In genomic region chrX:8987672-8988250, GRCh38 we compare ENCODE assay signal across 12 cellular contexts. TPM values are rescaled to one million over a fixed set of nuclear protein-coding genes. Genes with fewer than 3 reads are reported as not detected.
DNase-seq lines count a peak whose midpoint lies in the region; TF ChIP-seq lines count a peak whose summit lies in the region.
"Had no signal": no experiment of that assay in that cellular context is flagged by ENCODE, and none has a peak within 500 bp of the region (broad histone marks: within the 10 kb centered on the region; RNA-seq: fewer than 3 reads in every experiment).

No MANE protein-coding gene starts in this region.

- H3K4me3 ChIP-seq in esophagus (ENCODE audit: low read depth in 1 of 2, low read length in 2 of 2) (no peak overlapping the region), thymus (ENCODE audit: low read length) (no peak overlapping the region), suprapubic skin (no peak overlapping the region), uterus (no peak overlapping the region)
- H3K4me3 ChIP-seq: adrenal gland, BLaER1, left lung had no signal

- H3K4me1 ChIP-seq in esophagus (ENCODE audit: control insufficient read depth in 2 of 2, insufficient read depth in 2 of 2, low read length in 1 of 2) (peaks cover 0 to 5% of the 10 kb centered on the region in 2 donors), thymus (ENCODE audit: control insufficient read depth, insufficient read depth, low read length) (peaks cover 7% of the 10 kb centered on the region), suprapubic skin (no peaks in the 10 kb centered on the region), uterus (no peaks in the 10 kb centered on the region)
- H3K4me1 ChIP-seq: adrenal gland, left lung had no signal

- TF ChIP-seq EP300 in suprapubic skin (IDR thresholded peaks at IDR 0.05): no peak

- TF ChIP-seq CTCF in suprapubic skin (IDR thresholded peaks at IDR 0.05) (no peak), uterus (IDR thresholded peaks at IDR 0.05) (no peak)

- H3K27ac ChIP-seq in esophagus (ENCODE audit: low read depth in 2 of 2, low read length in 1 of 2) (peak overlapping the region; percentile 81 to 89), thymus (ENCODE audit: low read depth) (peak overlapping the region; percentile 52), suprapubic skin (no peak overlapping the region), substantia nigra (ENCODE audit: low read depth, low read length, poor library complexity, severe bottlenecking) (no peak overlapping the region), uterus (no peak overlapping the region)
- H3K27ac ChIP-seq: adrenal gland, BLaER1, left lung had no signal

- no peaks in the 10 kb centered on the region for H3K36me3 ChIP-seq in esophagus (ENCODE audit: control insufficient read depth in 2 of 2, insufficient read depth in 2 of 2, low read length in 1 of 2)
- H3K36me3 ChIP-seq in thymus (ENCODE audit: control insufficient read depth, insufficient read depth): no peaks in the 10 kb centered on the region
- no peaks in the 10 kb centered on the region for H3K36me3 ChIP-seq in suprapubic skin
- H3K36me3 ChIP-seq in uterus: no peaks in the 10 kb centered on the region
- H3K36me3 ChIP-seq: adrenal gland, BLaER1, left lung had no signal

- intact Hi-C loops in uterus (cut with DNase I; ENCODE audit: low total_unique reads): no loop called here

- no peak for TF ChIP-seq POLR2A in suprapubic skin (IDR thresholded peaks at IDR 0.05)
- no peak for TF ChIP-seq POLR2A in uterus (IDR thresholded peaks at IDR 0.05)

- WGBS in esophagus, 2 donors: 53 to 56% methylated on average over 6 of the region's 6 CpGs
- WGBS in thymus: 57% methylated on average over 6 of the region's 6 CpGs
- WGBS in suprapubic skin: 81% methylated on average over 2 of the region's 6 CpGs

- H3K9me3 ChIP-seq in esophagus (ENCODE audit: control insufficient read depth in 2 of 2, insufficient read depth in 1 of 2, low read depth in 1 of 2, low read length in 1 of 2) (no peaks in the 10 kb centered on the region), thymus (ENCODE audit: control insufficient read depth) (no peaks in the 10 kb centered on the region), suprapubic skin (no peaks in the 10 kb centered on the region), uterus (no peaks in the 10 kb centered on the region)
- H3K9me3 ChIP-seq: adrenal gland, BLaER1, left lung had no signal

- H3K27me3 ChIP-seq in esophagus (ENCODE audit: control insufficient read depth in 1 of 2, insufficient read depth in 2 of 2, low read length in 2 of 2) (no peaks in the 10 kb centered on the region), thymus (ENCODE audit: control insufficient read depth, insufficient read depth) (no peaks in the 10 kb centered on the region), suprapubic skin (no peaks in the 10 kb centered on the region), uterus (no peaks in the 10 kb centered on the region)
- H3K27me3 ChIP-seq: adrenal gland, BLaER1, left lung had no signal

- peak; percentile 3 for DNase-seq in stimulated activated CD4-positive, alpha-beta T cell treated with anti-CD3 and anti-CD28 coated beads, Interleukin-1b, Interleukin-23, amount 100 ng/mL, for 48 hours
- DNase-seq in stimulated activated CD4-positive, alpha-beta T cell treated with anti-CD3 and anti-CD28 coated beads, Interleukin-2, amount 100 ng/mL, for 48 hours: no peak
- DNase-seq in T-helper 22 cell (ENCODE audit: low read depth) (peak; percentile 56), suprapubic skin (ENCODE audit: low spot score in 2 of 2) (no peak), substantia nigra (lab: John Stamatoyannopoulos, UW) (no peak), uterus (no peak)

RNA-seq across cellular contexts. Expression of gene FAM9B, which starts 46.2 kb away (rescaled TPM):
- polyA plus RNA-seq in esophagus (not detected), thymus (0.11 TPM)
- total RNA-seq in suprapubic skin (not detected), uterus (1 to 10 TPM in 3 of 4 donors, under 1 TPM in 1; 0.62 to 4.4 (median 2.2) TPM)
- total RNA-seq: omental fat pad had no signal

Comparison
In these comparisons a context has a peak if more than half of its experiments do, and no peak if none do; other contexts are left out.
1. DNase-seq: peak in stimulated activated CD4-positive, alpha-beta T cell treated with anti-CD3 and anti-CD28 coated beads, Interleukin-1b, Interleukin-23, amount 100 ng/mL, for 48 hours (single experiment) and T-helper 22 cell (single experiment); none in stimulated activated CD4-positive, alpha-beta T cell treated with anti-CD3 and anti-CD28 coated beads, Interleukin-2, amount 100 ng/mL, for 48 hours (0 of 2), suprapubic skin (0 of 2), substantia nigra (0 of 49) and uterus (0 of 2).
2. H3K27ac ChIP-seq: peak in esophagus (2 of 2) and thymus (single experiment); none in suprapubic skin (single experiment), substantia nigra (single experiment) and uterus (0 of 2).